ENCODE assay signal across 1 cellular context in the genomic region with DNA sequence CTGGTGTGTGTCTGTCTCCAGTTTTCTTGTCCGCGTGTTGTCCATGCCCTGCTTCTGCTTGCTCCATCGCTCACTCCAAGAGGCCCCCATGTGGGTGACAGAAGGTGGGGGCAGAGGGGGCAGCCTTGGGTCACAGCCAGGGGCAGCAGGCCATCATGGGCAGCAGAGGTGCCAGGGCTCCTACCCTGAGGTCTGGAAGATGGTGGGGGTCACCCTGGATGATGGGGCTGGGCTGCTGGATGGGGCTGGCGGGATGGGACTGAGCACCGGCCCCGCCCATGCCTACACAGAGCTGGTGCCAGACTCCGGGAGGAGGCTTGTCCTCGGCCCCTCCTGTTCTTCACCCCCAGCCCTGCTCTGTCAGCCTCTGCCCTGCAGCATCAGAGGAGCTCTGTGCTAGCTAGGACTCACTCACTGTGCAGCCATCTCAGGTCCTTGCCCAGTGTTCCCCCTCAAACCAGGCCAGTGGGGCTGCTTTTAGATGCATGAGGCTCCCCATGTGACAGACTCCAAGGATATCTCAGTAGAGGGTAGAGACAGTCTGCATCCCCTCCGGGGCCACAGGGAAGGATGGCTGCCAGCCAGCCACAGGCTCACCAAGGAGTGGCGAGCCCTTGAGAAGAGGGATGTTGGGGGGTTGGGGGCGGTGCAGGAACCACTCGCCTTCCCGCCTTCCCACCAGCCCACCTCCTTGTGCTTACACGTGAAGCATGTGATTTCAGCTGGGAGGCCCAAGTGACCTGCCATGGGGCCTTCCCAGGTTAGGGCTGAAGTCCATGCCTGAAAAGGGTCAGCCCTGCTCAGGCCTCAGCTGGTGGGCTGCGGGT.
TF ChIP-seq lines count a peak whose summit lies in the region.

No MANE protein-coding gene starts in this region.

TF ChIP-seq in H1, 55 proteins besides CTCF, POLR2A, EP300 and RAD21:
- TF ChIP-seq HDAC6 (IDR thresholded peaks at IDR 0.05; ENCODE audit: low read depth, low read length): no peak
- no peak for TF ChIP-seq ATF3 (IDR thresholded peaks at IDR 0.05; ENCODE audit: insufficient read depth, low read depth, low read length)
- no peak for TF ChIP-seq EZH2 (IDR thresholded peaks at IDR 0.05; ENCODE audit: low read depth, low read length, severe bottlenecking)
- TF ChIP-seq KDM1A (IDR thresholded peaks at IDR 0.05; ENCODE audit: borderline replicate concordance, low read length): no peak
- TF ChIP-seq POU5F1 (IDR thresholded peaks at IDR 0.05; ENCODE audit: low read depth, low read length): no peak
- TF ChIP-seq ZNF274 (IDR thresholded peaks at IDR 0.05; ENCODE audit: borderline replicate concordance, extremely low read depth, low read length): no peak
- TF ChIP-seq E2F6 (IDR thresholded peaks at IDR 0.05): no peak
- TF ChIP-seq CHD1 (IDR thresholded peaks at IDR 0.05; ENCODE audit: low read depth, low read length): no peak
- TF ChIP-seq GABPA (IDR thresholded peaks at IDR 0.05; ENCODE audit: borderline replicate concordance, insufficient read depth, low read length): no peak
- TF ChIP-seq SUZ12 (IDR thresholded peaks at IDR 0.05; ENCODE audit: low read length): no peak
- no peak for TF ChIP-seq SIRT6 (IDR thresholded peaks at IDR 0.05; ENCODE audit: low read length)
- TF ChIP-seq RBBP5 (IDR thresholded peaks at IDR 0.05; ENCODE audit: borderline replicate concordance, low read depth, low read length): no peak
- no peak for TF ChIP-seq SP2 (IDR thresholded peaks at IDR 0.05; ENCODE audit: low read length)
- no peak for TF ChIP-seq CHD7 (IDR thresholded peaks at IDR 0.05; ENCODE audit: insufficient replicate concordance, low read length)
- TF ChIP-seq SRF (IDR thresholded peaks at IDR 0.05; ENCODE audit: low read depth, low read length): no peak
- TF ChIP-seq TEAD4 (IDR thresholded peaks at IDR 0.05; ENCODE audit: low read depth, low read length): no peak
- no peak for TF ChIP-seq ASH2L (IDR thresholded peaks at IDR 0.05; ENCODE audit: low read length)
- TF ChIP-seq SP1 (IDR thresholded peaks at IDR 0.05; ENCODE audit: low read depth, low read length): no peak
- no peak for TF ChIP-seq SP4 (IDR thresholded peaks at IDR 0.05; ENCODE audit: low read length)
